ENCODE assay signal across 8 cellular contexts in the genomic region with DNA sequence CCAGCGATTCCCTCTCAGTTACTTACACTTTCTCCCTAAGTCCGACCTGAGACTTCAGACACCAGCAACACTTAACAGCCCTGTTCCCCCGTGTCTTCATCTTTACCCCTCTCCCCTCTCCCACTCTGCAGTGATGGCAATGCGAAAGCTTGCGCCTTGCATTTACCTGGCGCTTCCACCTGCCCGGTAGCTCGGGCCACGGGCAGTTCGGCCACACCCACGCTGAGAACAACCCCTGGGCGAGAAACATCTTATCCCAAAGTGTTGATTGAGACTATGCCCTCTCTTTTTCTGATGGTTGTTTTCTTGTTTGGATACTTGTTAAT. TPM values are rescaled to one million over a fixed set of nuclear protein-coding genes. Genes with fewer than 3 reads are reported as not detected.
DNase-seq lines count a peak whose midpoint lies in the region; ATAC-seq and TF ChIP-seq lines count a peak whose summit lies in the region.

No MANE protein-coding gene starts in this region.

- H3K4me1 ChIP-seq in IMR-90 (ENCODE audit: control insufficient read depth, insufficient read depth, low read length): peaks cover 3% of the 10 kb centered on the region; the same call in 1 of the 2 replicates
- H3K4me1 ChIP-seq in breast epithelium: peaks cover 0 to 8% of the 10 kb centered on the region in 2 donors
- peaks cover 0 to 5% of the 10 kb centered on the region in 2 donors for H3K4me1 ChIP-seq in mucosa of rectum (ENCODE audit: control insufficient read depth in 2 of 2, insufficient read depth in 2 of 2, low read length in 2 of 2)

- H3K14ac ChIP-seq in IMR-90 (replicated peaks; ENCODE audit: low read depth, low read length): peak overlapping the region; percentile 75

- peak overlapping the region; percentile 34 for H3K27ac ChIP-seq in IMR-90 (ENCODE audit: insufficient read depth, low read length)
- H3K27ac ChIP-seq in breast epithelium: peak overlapping the region; percentile 85 to 93
- H3K27ac ChIP-seq in mucosa of rectum (ENCODE audit: low read depth in 2 of 2, low read length in 2 of 2): peak overlapping the region; percentile 73 to 82

- dilution Hi-C loops in IMR-90 (cut with HindIII; ENCODE audit: low sequenced_read_pairs, unreplicated experiment): no loop called here

- H4K8ac ChIP-seq in IMR-90 (ENCODE audit: low read depth in 2 of 2, low read length in 2 of 2): peak overlapping the region; percentile 66 to 80

- H3K4ac ChIP-seq in IMR-90 (ENCODE audit: low read depth, low read length): peak overlapping the region; percentile 86

- POLR2A ChIA-PET in IMR-90 (lab: Charles Lee; ENCODE audit: unreplicated experiment): interaction anchor here (0.7 kb wide), 1 partner anchor 56 kb away, joined by 4 read pairs; no protein-coding TSS in a partner anchor

- TF ChIP-seq RAD21 in IMR-90 (IDR thresholded peaks at IDR 0.05; ENCODE audit: low read length): no peak

- H3K56ac ChIP-seq in IMR-90 (ENCODE audit: extremely low read depth, insufficient read depth, low read length): peak overlapping the region; percentile 84

- H3K36me3 ChIP-seq in IMR-90 (ENCODE audit: control insufficient read depth, insufficient read depth, low read length): no peaks in the 10 kb centered on the region
- H3K36me3 ChIP-seq in breast epithelium: no peaks in the 10 kb centered on the region
- H3K36me3 ChIP-seq in mucosa of rectum (ENCODE audit: control insufficient read depth in 2 of 2, insufficient read depth in 2 of 2, low read length in 2 of 2): no peaks in the 10 kb centered on the region

- peak overlapping the region; percentile 99 for H2AFZ ChIP-seq in IMR-90 (replicated peaks; ENCODE audit: low read length, poor library complexity)

- peak overlapping the region; percentile 82 for H3K4me2 ChIP-seq in IMR-90 (ENCODE audit: low read depth, low read length)

- in situ Hi-C loops in IMR-90 (cut with MboI; ENCODE audit: low sequenced_read_pairs): no loop called here

- no TSS peak for BruUV-seq in IMR-90 (replicated peaks; lab: Mats Ljungman, UMichigan)

- DNase-seq in NCI-H2107 treated with DMSO at 0.1 percent for 48 hours (lab: John Stamatoyannopoulos, UW; ENCODE audit: unreplicated experiment): peak; percentile 34
- DNase-seq in NCI-H2107 (lab: John Stamatoyannopoulos, UW): no peak
- DNase-seq in IMR-90: no peak
- DNase-seq in breast epithelium (ENCODE audit: low spot score in 2 of 2): no peak
- DNase-seq in GF-D8 (lab: John Stamatoyannopoulos, UW): no peak
- no peak for DNase-seq in NCI-H82 treated with DMSO at 0.1 percent for 48 hours (lab: John Stamatoyannopoulos, UW; ENCODE audit: unreplicated experiment)

- no peaks in the 10 kb centered on the region for H3K9me1 ChIP-seq in IMR-90 (ENCODE audit: insufficient read depth, low read length)

- H3K9me3 ChIP-seq in IMR-90 (ENCODE audit: control insufficient read depth, insufficient read depth, low read length): no peaks in the 10 kb centered on the region
- no peaks in the 10 kb centered on the region for H3K9me3 ChIP-seq in breast epithelium
- no peaks in the 10 kb centered on the region for H3K9me3 ChIP-seq in mucosa of rectum (ENCODE audit: control insufficient read depth in 2 of 2, low read length in 2 of 2)

- peaks cover 7 to 11% of the 10 kb centered on the region in 2 experiments for H3K79me1 ChIP-seq in IMR-90 (ENCODE audit: low read depth in 1 of 2, low read length in 2 of 2)

- H3K23ac ChIP-seq in IMR-90 (ENCODE audit: low read depth, low read length): peak overlapping the region; percentile 89

- H3K27me3 ChIP-seq in IMR-90 (ENCODE audit: control insufficient read depth, insufficient read depth, low read length) (no peaks in the 10 kb centered on the region), breast epithelium (no peaks in the 10 kb centered on the region), mucosa of rectum (ENCODE audit: control insufficient read depth in 2 of 2, insufficient read depth in 2 of 2, low read length in 2 of 2) (no peaks in the 10 kb centered on the region)

- peak overlapping the region; percentile 30; the same call in 1 of the 2 replicates for H4K91ac ChIP-seq in IMR-90 (ENCODE audit: insufficient read depth, low read depth, low read length)

- H2AK5ac ChIP-seq in IMR-90 (ENCODE audit: low read depth, low read length): peak overlapping the region; percentile 67; the same call in 1 of the 2 replicates

- H3K4me3 ChIP-seq in IMR-90 (ENCODE audit: insufficient read depth, low read depth, low read length) (peak overlapping the region; percentile 95), breast epithelium (peak overlapping the region; percentile 79 to 93 (median 83)), mucosa of rectum (ENCODE audit: low read length in 2 of 2) (peak overlapping the region; percentile 83 to 97)

- intact Hi-C loops in IMR-90 (cut with micrococcal nuclease): loop anchor here (5.0 kb wide), 1 partner anchor 49 kb away; no protein-coding TSS in a partner anchor
- intact Hi-C loops in breast epithelium (cut with DNase I; ENCODE audit: low total_unique reads): no loop called here

- H2BK120ac ChIP-seq in IMR-90 (ENCODE audit: low read depth, low read length): no peak overlapping the region

- no peak overlapping the region for H2BK20ac ChIP-seq in IMR-90 (ENCODE audit: low read depth, low read length)

- WGBS in IMR-90 (ENCODE audit: extremely low coverage in 2 of 2, insufficient read length in 1 of 2), 2 experiments: 14% methylated on average over 1 of the region's 12 CpGs; no CpG with 5 or more reads in 1 of the 2 experiments

- CTCF ChIA-PET in IMR-90 (lab: Yijun Ruan, JAX): no interaction called here

- no peak overlapping the region for H2BK15ac ChIP-seq in IMR-90 (ENCODE audit: low read depth, low read length)

- peak overlapping the region; percentile 93 for H2AK9ac ChIP-seq in IMR-90 (replicated peaks; ENCODE audit: low read depth, low read length, poor library complexity)

- peak overlapping the region; percentile 76 for H3K9ac ChIP-seq in IMR-90 (ENCODE audit: low read depth, low read length)
- peak overlapping the region; percentile 77 to 81 for H3K9ac ChIP-seq in mucosa of rectum (ENCODE audit: low read depth in 1 of 2, low read length in 2 of 2)

- no peaks in the 10 kb centered on the region for H4K20me1 ChIP-seq in IMR-90 (ENCODE audit: insufficient read depth, low read length)

- ATAC-seq in IMR-90 (ENCODE audit: low read depth) (no peak), HG02970 (IDR thresholded peaks at IDR 0.05; ENCODE audit: low FRiP score, unreplicated experiment) (no peak)

- peak overlapping the region; percentile 65 for H2BK5ac ChIP-seq in IMR-90 (ENCODE audit: low read depth, low read length, poor library complexity, severe bottlenecking)

- H3K18ac ChIP-seq in IMR-90 (ENCODE audit: low read depth, low read length): no peak overlapping the region

- TF ChIP-seq CTCF in IMR-90 (conservative IDR thresholded peaks at IDR 0.05; ENCODE audit: low read depth, low read length): no peak
- TF ChIP-seq CTCF in breast epithelium (IDR thresholded peaks at IDR 0.05): no peak

- TF ChIP-seq POLR2A in IMR-90 (IDR thresholded peaks at IDR 0.05; ENCODE audit: low read depth, low read length): no peak
- no peak for TF ChIP-seq POLR2A in breast epithelium (IDR thresholded peaks at IDR 0.05)

- peak overlapping the region; percentile 11 for H4K5ac ChIP-seq in IMR-90 (ENCODE audit: low read depth, low read length)

TF ChIP-seq in IMR-90, 13 proteins besides CTCF, POLR2A, EP300 and RAD21:
- TF ChIP-seq CEBPB (IDR thresholded peaks at IDR 0.05; ENCODE audit: low read depth, low read length) (no peak), MAFK (IDR thresholded peaks at IDR 0.05; ENCODE audit: low read depth, low read length) (no peak), MAZ (IDR thresholded peaks at IDR 0.05; ENCODE audit: borderline replicate concordance, low read depth, low read length) (no peak), MXI1 (IDR thresholded peaks at IDR 0.05; ENCODE audit: borderline replicate concordance, low read depth, low read length) (no peak), USF2 (IDR thresholded peaks at IDR 0.05; ENCODE audit: low read depth, low read length) (no peak), SMC3 (IDR thresholded peaks at IDR 0.05; ENCODE audit: low read depth, low read length) (no peak), RFX5 (IDR thresholded peaks at IDR 0.05; ENCODE audit: low read depth, low read length) (no peak), BHLHE40 (IDR thresholded peaks at IDR 0.05; ENCODE audit: low read depth, low read length) (no peak), RCOR1 (IDR thresholded peaks at IDR 0.05; ENCODE audit: insufficient replicate concordance, low read length) (no peak), NFE2L2 (IDR thresholded peaks at IDR 0.05; ENCODE audit: low read depth, low read length) (no peak), FOS (IDR thresholded peaks at IDR 0.05; ENCODE audit: low read depth, low read length) (no peak), CHD1 (IDR thresholded peaks at IDR 0.05; ENCODE audit: low read depth, low read length) (no peak)
- TF ChIP-seq, protein P1, sequence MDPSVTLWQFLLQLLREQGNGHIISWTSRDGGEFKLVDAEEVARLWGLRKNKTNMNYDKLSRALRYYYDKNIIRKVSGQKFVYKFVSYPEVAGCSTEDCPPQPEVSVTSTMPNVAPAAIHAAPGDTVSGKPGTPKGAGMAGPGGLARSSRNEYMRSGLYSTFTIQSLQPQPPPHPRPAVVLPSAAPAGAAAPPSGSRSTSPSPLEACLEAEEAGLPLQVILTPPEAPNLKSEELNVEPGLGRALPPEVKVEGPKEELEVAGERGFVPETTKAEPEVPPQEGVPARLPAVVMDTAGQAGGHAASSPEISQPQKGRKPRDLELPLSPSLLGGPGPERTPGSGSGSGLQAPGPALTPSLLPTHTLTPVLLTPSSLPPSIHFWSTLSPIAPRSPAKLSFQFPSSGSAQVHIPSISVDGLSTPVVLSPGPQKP (IDR thresholded peaks at IDR 0.05; ENCODE audit: borderline replicate concordance, low read depth, low read length): no peak

RNA-seq across cellular contexts. Expression of gene DNAJC10, which starts 0.6 kb away (rescaled TPM):
- total RNA-seq in IMR-90 (2012; rRNA removed): 53.2 and 120 TPM in 2 replicates
- polyA plus RNA-seq in IMR-90 (2012; rRNA removed): 27.1 and 34.6 TPM in 2 replicates
- polyA plus RNA-seq in IMR-90 (2012; cell fraction: cytosol; rRNA removed): 4.4 and 8.1 TPM in 2 replicates
- polyA plus RNA-seq in IMR-90 (2012; cell fraction: nucleus; rRNA removed; ENCODE audit: low replicate concordance): 4.2 and 45.5 TPM in 2 replicates
- 10 to 100 TPM; 41.8 to 57.5 (median 53.7) TPM for total RNA-seq in breast epithelium

Comparison
In these comparisons a context has a peak if more than half of its experiments do, and no peak if none do; other contexts are left out.
1. H3K27ac ChIP-seq: peak in every context shown above with its lines; median percentile 89 in breast epithelium; 78 in mucosa of rectum; 34 in IMR-90.